In genomic region chr15:21656798-21657397, GRCh38 we compare ENCODE assay signal across 8 cellular contexts.
DNase-seq lines count a peak whose midpoint lies in the region; ATAC-seq and TF ChIP-seq lines count a peak whose summit lies in the region.
"Not testable (repeated sequence)": the region's sequence is repeated elsewhere in the genome, so short reads cannot be mapped to it uniquely, and the experiment has no call there.

No MANE protein-coding gene starts in this region.

- not testable (repeated sequence) for BruUV-seq in PC-3 (replicated peaks; lab: Mats Ljungman, UMichigan)

- H3K4me1 ChIP-seq in PC-3 (ENCODE audit: insufficient read depth, low read length): not testable (repeated sequence)

- not testable (repeated sequence) for DNase-seq in PC-3; activated naive CD8-positive, alpha-beta T cell treated with anti-CD3 and anti-CD28 coated beads, Interleukin-2, amount 50 U/mL, for 24 hours; natural killer cell

- not testable (repeated sequence) for H3F3A ChIP-seq in PC-3 (ENCODE audit: low read length, unreplicated experiment)

- not testable (repeated sequence) for H3K27me3 ChIP-seq in PC-3 (ENCODE audit: low read length)

- H3K36me3 Mint-ChIP-seq in activated naive CD8-positive, alpha-beta T cell treated with anti-CD3 and anti-CD28 coated beads, Interleukin-2, amount 50 U/mL, for 24 hours (ENCODE audit: low read depth); natural killer cell: not testable (repeated sequence)

- CTCF ChIA-PET in PC-3 (lab: Charles Lee): not testable (repeated sequence)

- not testable (repeated sequence) for H3K4me3 ChIP-seq in PC-3 (ENCODE audit: low read length)

- not testable (repeated sequence) for H3K27ac ChIP-seq in PC-3 (ENCODE audit: low read length)

- not testable (repeated sequence) for H2AFZ ChIP-seq in PC-3 (ENCODE audit: low read length)

- not testable (repeated sequence) for H3K9ac ChIP-seq in PC-3 (ENCODE audit: low read length)

- H3K4me2 ChIP-seq in PC-3 (ENCODE audit: low read length): not testable (repeated sequence)

- H3K9me3 ChIP-seq in PC-3 (ENCODE audit: low read length): not testable (repeated sequence)

- TF ChIP-seq CTCF in PC-3 (conservative IDR thresholded peaks at IDR 0.05; ENCODE audit: low read depth, low read length); natural killer cell (IDR thresholded peaks at IDR 0.05): not testable (repeated sequence)

- peak; percentile 85 for ATAC-seq in GM18508 (IDR thresholded peaks at IDR 0.05; ENCODE audit: insufficient read depth, unreplicated experiment)
- ATAC-seq in GM19351 (IDR thresholded peaks at IDR 0.05; ENCODE audit: unreplicated experiment): peak; percentile 86
- ATAC-seq in GM21529 (IDR thresholded peaks at IDR 0.05; ENCODE audit: unreplicated experiment): peak; percentile 87
- ATAC-seq in HG02870 (IDR thresholded peaks at IDR 0.05; ENCODE audit: unreplicated experiment): peak; percentile 88
- ATAC-seq in HG03139 (IDR thresholded peaks at IDR 0.05; ENCODE audit: unreplicated experiment): peak; percentile 82
- ATAC-seq in PC-3: peak; percentile 42
- ATAC-seq in activated naive CD8-positive, alpha-beta T cell treated with anti-CD3 and anti-CD28 coated beads, Interleukin-2, amount 50 U/mL, for 24 hours: peak; percentile 81
- peak; percentile 71 to 87 (median 75) for ATAC-seq in natural killer cell

- not testable (repeated sequence) for H3K4me3 Mint-ChIP-seq in activated naive CD8-positive, alpha-beta T cell treated with anti-CD3 and anti-CD28 coated beads, Interleukin-2, amount 50 U/mL, for 24 hours; natural killer cell

- not testable (repeated sequence) for H3K27ac Mint-ChIP-seq in activated naive CD8-positive, alpha-beta T cell treated with anti-CD3 and anti-CD28 coated beads, Interleukin-2, amount 50 U/mL, for 24 hours; natural killer cell

- POLR2A ChIA-PET in PC-3 (lab: Charles Lee; ENCODE audit: unreplicated experiment): not testable (repeated sequence)

- H3K4me1 Mint-ChIP-seq in activated naive CD8-positive, alpha-beta T cell treated with anti-CD3 and anti-CD28 coated beads, Interleukin-2, amount 50 U/mL, for 24 hours; natural killer cell: not testable (repeated sequence)

- not testable (repeated sequence) for H3K9me2 ChIP-seq in PC-3 (replicated peaks; ENCODE audit: low read length)

- intact Hi-C loops in PC-3 (cut with micrococcal nuclease); natural killer cell (cut with micrococcal nuclease): not testable (repeated sequence)

- not testable (repeated sequence) for H3K36me3 ChIP-seq in PC-3 (ENCODE audit: low read depth, low read length)

- H4K20me1 ChIP-seq in PC-3 (ENCODE audit: low read length): not testable (repeated sequence)

- H3K27me3 Mint-ChIP-seq in activated naive CD8-positive, alpha-beta T cell treated with anti-CD3 and anti-CD28 coated beads, Interleukin-2, amount 50 U/mL, for 24 hours; natural killer cell (ENCODE audit: low read depth in 2 of 2): not testable (repeated sequence)

- H3K9me3 Mint-ChIP-seq in activated naive CD8-positive, alpha-beta T cell treated with anti-CD3 and anti-CD28 coated beads, Interleukin-2, amount 50 U/mL, for 24 hours; natural killer cell: not testable (repeated sequence)

- H3K79me2 ChIP-seq in PC-3 (ENCODE audit: low read length): not testable (repeated sequence)
